ENCODE assay signal across 16 cellular contexts in the genomic region with DNA sequence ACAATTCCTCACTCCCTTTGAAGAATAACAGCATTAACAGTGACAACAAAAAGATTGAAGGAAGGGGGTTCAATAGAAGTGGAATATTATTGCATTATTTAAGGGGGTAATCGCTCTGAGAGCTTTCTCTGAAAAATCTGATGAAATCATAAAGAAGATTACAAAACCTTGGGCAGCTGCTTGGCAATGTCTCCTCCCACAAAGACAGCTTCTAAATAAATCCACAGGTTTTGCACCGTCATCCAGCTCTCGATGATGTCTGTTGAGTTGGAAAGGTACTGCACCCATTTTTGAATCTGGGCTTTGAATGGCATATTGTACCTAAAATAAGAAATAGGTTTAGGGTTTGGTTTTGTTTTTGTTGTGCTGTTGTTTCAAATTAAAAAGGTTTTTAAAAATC.
"Had no signal": no experiment of that assay in that cellular context is flagged by ENCODE, and none has a peak within 500 bp of the region (broad histone marks: within the 10 kb centered on the region; RNA-seq: fewer than 3 reads in every experiment).

No MANE protein-coding gene starts in this region.

- ATAC-seq: body of pancreas; heart left ventricle; left colon; natural killer cell; stimulated activated effector memory CD8-positive, alpha-beta T cell treated with anti-CD3 and anti-CD28 coated beads, Interleukin-12 subunit alpha, Interleukin-12 subunit beta, amount 100 ng/mL, for 72 hours had no signal

- DNase-seq: activated CD4-positive, alpha-beta T cell treated with anti-CD3 and anti-CD28 coated beads, Interleukin-2, amount 10 ng/mL, durations not matched to agents 24 days and 14 days; activated naive CD4-positive, alpha-beta T cell treated with anti-CD3 and anti-CD28 coated beads, Interleukin-2, amount 10 ng/mL, durations not matched to agents 7 days and 5 days; body of pancreas; cortex of kidney; effector CD8-positive, alpha-beta T cell; foreskin melanocyte; heart left ventricle; left colon; natural killer cell; thyroid gland; WERI-Rb-1 had no signal

- H3K4me3 ChIP-seq: body of pancreas, heart left ventricle, lung, thyroid gland had no signal

- H3K36me3 Mint-ChIP-seq: activated naive CD4-positive, alpha-beta T cell treated with anti-CD3 and anti-CD28 coated beads, Interleukin-2, amount 10 ng/mL, durations not matched to agents 7 days and 5 days; natural killer cell; stimulated activated effector memory CD8-positive, alpha-beta T cell treated with anti-CD3 and anti-CD28 coated beads, Interleukin-12 subunit alpha, Interleukin-12 subunit beta, amount 100 ng/mL, for 72 hours had no signal

- H3K4me1 ChIP-seq: body of pancreas, heart left ventricle, thyroid gland had no signal

- H3K27ac Mint-ChIP-seq: activated CD4-positive, alpha-beta T cell treated with anti-CD3 and anti-CD28 coated beads, Interleukin-2, amount 10 ng/mL, durations not matched to agents 24 days and 14 days; activated naive CD4-positive, alpha-beta T cell treated with anti-CD3 and anti-CD28 coated beads, Interleukin-2, amount 10 ng/mL, durations not matched to agents 7 days and 5 days; activated T-helper 2 cell treated with anti-CD3 and anti-CD28 coated beads, Interferon-gamma antibody, Interleukin-2, Interleukin-4, amounts not matched to agents 10 μg/mL and 5 μg/mL and 100 μg/mL, durations not matched to agents 14 hours and 24 hours and 36 hours; natural killer cell; progenitor cell of endocrine pancreas; stimulated activated effector memory CD8-positive, alpha-beta T cell treated with anti-CD3 and anti-CD28 coated beads, Interleukin-12 subunit alpha, Interleukin-12 subunit beta, amount 100 ng/mL, for 72 hours had no signal

- H3K27ac ChIP-seq: body of pancreas, heart left ventricle, thyroid gland, WERI-Rb-1 had no signal

- H3K4me3 Mint-ChIP-seq: activated CD4-positive, alpha-beta T cell treated with anti-CD3 and anti-CD28 coated beads, Interleukin-2, amount 10 ng/mL, durations not matched to agents 24 days and 14 days; activated naive CD4-positive, alpha-beta T cell treated with anti-CD3 and anti-CD28 coated beads, Interleukin-2, amount 10 ng/mL, durations not matched to agents 7 days and 5 days; central memory CD8-positive, alpha-beta T cell; natural killer cell; stimulated activated effector memory CD8-positive, alpha-beta T cell treated with anti-CD3 and anti-CD28 coated beads, Interleukin-12 subunit alpha, Interleukin-12 subunit beta, amount 100 ng/mL, for 72 hours had no signal

- H3K27me3 Mint-ChIP-seq: activated CD4-positive, alpha-beta T cell treated with anti-CD3 and anti-CD28 coated beads, Interleukin-2, amount 10 ng/mL, durations not matched to agents 24 days and 14 days; activated naive CD4-positive, alpha-beta T cell treated with anti-CD3 and anti-CD28 coated beads, Interleukin-2, amount 10 ng/mL, durations not matched to agents 7 days and 5 days; central memory CD8-positive, alpha-beta T cell; progenitor cell of endocrine pancreas had no signal

- H3K4me1 Mint-ChIP-seq: activated CD4-positive, alpha-beta T cell treated with anti-CD3 and anti-CD28 coated beads, Interleukin-2, amount 10 ng/mL, durations not matched to agents 24 days and 14 days; activated naive CD4-positive, alpha-beta T cell treated with anti-CD3 and anti-CD28 coated beads, Interleukin-2, amount 10 ng/mL, durations not matched to agents 7 days and 5 days; central memory CD8-positive, alpha-beta T cell; natural killer cell; stimulated activated effector memory CD8-positive, alpha-beta T cell treated with anti-CD3 and anti-CD28 coated beads, Interleukin-12 subunit alpha, Interleukin-12 subunit beta, amount 100 ng/mL, for 72 hours had no signal

- H3K36me3 ChIP-seq: heart left ventricle, thyroid gland, WERI-Rb-1 had no signal

- H3K27me3 ChIP-seq: body of pancreas, heart left ventricle, thyroid gland had no signal
